8 cellular contexts compared by ENCODE assay signal in genomic region chr16:2904100-2904921, GRCh38. TPM values are rescaled to one million over a fixed set of nuclear protein-coding genes. Genes with fewer than 3 reads are reported as not detected.
A peak's percentile ranks its signal among the peaks of the same experiment; 100 is the strongest.
DNase-seq lines count a peak whose midpoint lies in the region; ATAC-seq, FAIRE-seq and TF ChIP-seq lines count a peak whose summit lies in the region.

No MANE protein-coding gene starts in this region.

- no peaks in the 10 kb centered on the region for H3K36me3 ChIP-seq in colonic mucosa

- DNase-seq in GM18507 (ENCODE audit: extremely low spot score, insufficient read length, low read depth), result peak; percentile 77
- DNase-seq in NCI-H510A (lab: John Stamatoyannopoulos, UW), result peak; percentile 51
- peak; percentile 94 for DNase-seq in activated CD4-positive, alpha-beta T cell treated with anti-CD3 and anti-CD28 coated beads, Interleukin-2, amount 10 ng/mL, durations not matched to agents 24 days and 14 days
- DNase-seq in colonic mucosa, result peak; percentile 85
- DNase-seq in left lobe of liver (ENCODE audit: low spot score), result peak; percentile 84
- peak; percentile 79 to 80 for DNase-seq in stimulated activated CD4-positive, alpha-beta T cell treated with anti-CD3 and anti-CD28 coated beads, Interleukin-2, amount 100 ng/mL, for 24 hours

- H3K27me3 ChIP-seq in colonic mucosa, result no peaks in the 10 kb centered on the region

- H3K4me1 ChIP-seq in colonic mucosa, result peaks cover 4% of the 10 kb centered on the region

- H3K27me3 Mint-ChIP-seq in activated CD4-positive, alpha-beta T cell treated with anti-CD3 and anti-CD28 coated beads, Interleukin-2, amount 10 ng/mL, durations not matched to agents 24 days and 14 days, result no peaks in the 10 kb centered on the region

- ATAC-seq in HG03139 (IDR thresholded peaks at IDR 0.05; ENCODE audit: unreplicated experiment) (peak; percentile 39), left lobe of liver (peak; percentile 75)

- H3K27ac Mint-ChIP-seq in activated CD4-positive, alpha-beta T cell treated with anti-CD3 and anti-CD28 coated beads, Interleukin-2, amount 10 ng/mL, durations not matched to agents 24 days and 14 days, result peak overlapping the region; percentile 92

- H3K36me3 Mint-ChIP-seq in activated CD4-positive, alpha-beta T cell treated with anti-CD3 and anti-CD28 coated beads, Interleukin-2, amount 10 ng/mL, durations not matched to agents 24 days and 14 days (ENCODE audit: low read depth), result no peaks in the 10 kb centered on the region

- intact Hi-C loops in activated CD4-positive, alpha-beta T cell treated with anti-CD3 and anti-CD28 coated beads, Interleukin-2, amount 10 ng/mL, durations not matched to agents 24 days and 14 days (cut with micrococcal nuclease), result loop anchor here (1.0 kb wide), 1 partner anchor 15 kb away; no protein-coding TSS in a partner anchor
- intact Hi-C loops in colonic mucosa (cut with DNase I), result no loop called here

- peak overlapping the region; percentile 96 for H3K27ac ChIP-seq in colonic mucosa

- FAIRE-seq in A204.1 (lab: Jason Lieb, UNC) (peak; percentile 67), GM18507 (lab: Jason Lieb, UNC) (peak; percentile 92)

- peaks cover 17% of the 10 kb centered on the region for H3K4me1 Mint-ChIP-seq in activated CD4-positive, alpha-beta T cell treated with anti-CD3 and anti-CD28 coated beads, Interleukin-2, amount 10 ng/mL, durations not matched to agents 24 days and 14 days

- H3K9me3 Mint-ChIP-seq in activated CD4-positive, alpha-beta T cell treated with anti-CD3 and anti-CD28 coated beads, Interleukin-2, amount 10 ng/mL, durations not matched to agents 24 days and 14 days, result no peaks in the 10 kb centered on the region

- TF ChIP-seq CTCF in colonic mucosa (IDR thresholded peaks at IDR 0.05), result peak; percentile 95

- peak overlapping the region; percentile 98 for H3K4me3 Mint-ChIP-seq in activated CD4-positive, alpha-beta T cell treated with anti-CD3 and anti-CD28 coated beads, Interleukin-2, amount 10 ng/mL, durations not matched to agents 24 days and 14 days

- H3K4me3 ChIP-seq in colonic mucosa, result peak overlapping the region; percentile 81

- no peaks in the 10 kb centered on the region for H3K9me3 ChIP-seq in colonic mucosa

- peak overlapping the region; percentile 93 to 99 for H3K9ac ChIP-seq in colonic mucosa (ENCODE audit: low read depth in 2 of 2, low read length in 2 of 2)

RNA-seq across cellular contexts. Expression of gene FLYWCH1, which starts 7.4 kb away (rescaled TPM):
- 63.9 and 64.5 TPM in 2 replicates for total RNA-seq in activated CD4-positive, alpha-beta T cell treated with anti-CD3 and anti-CD28 coated beads, Interleukin-2, amount 10 ng/mL, durations not matched to agents 24 days and 14 days
- total RNA-seq in colonic mucosa, result 10 to 100 TPM; 18.5 to 28.4 TPM
- total RNA-seq in left lobe of liver, result 18.8 TPM

RNA-seq across cellular contexts. Expression of gene FLYWCH2, which starts 21.3 kb away (rescaled TPM):
- total RNA-seq in activated CD4-positive, alpha-beta T cell treated with anti-CD3 and anti-CD28 coated beads, Interleukin-2, amount 10 ng/mL, durations not matched to agents 24 days and 14 days, result 21.2 and 22.2 TPM in 2 replicates
- total RNA-seq in colonic mucosa, result 10 to 100 TPM; 16.2 to 24.8 TPM
- total RNA-seq in left lobe of liver, result 5.9 TPM

RNA-seq across cellular contexts. Expression of gene PRSS22, which starts 46.3 kb away (rescaled TPM):
- not detected in 2 replicates for total RNA-seq in activated CD4-positive, alpha-beta T cell treated with anti-CD3 and anti-CD28 coated beads, Interleukin-2, amount 10 ng/mL, durations not matched to agents 24 days and 14 days
- total RNA-seq in colonic mucosa (1 to 10 TPM; 6.1 to 6.7 TPM), left lobe of liver (0.70 TPM)

RNA-seq across cellular contexts. Expression of gene KREMEN2, which starts 59.8 kb away (rescaled TPM):
- 0.17 and 0.28 TPM in 2 replicates for total RNA-seq in activated CD4-positive, alpha-beta T cell treated with anti-CD3 and anti-CD28 coated beads, Interleukin-2, amount 10 ng/mL, durations not matched to agents 24 days and 14 days
- 1 to 10 TPM; 1.4 to 1.5 TPM for total RNA-seq in colonic mucosa
- total RNA-seq in left lobe of liver, result not detected

Comparison
In these comparisons a context has a peak if more than half of its experiments do, and no peak if none do; other contexts are left out.
1. Peak in every context shown above with its lines: DNase-seq, ATAC-seq, H3K4me3 ChIP-seq and H3K27ac ChIP-seq.